ENCODE assay signal across 19 cellular contexts in genomic region chr2:109067829-109068152, GRCh38.
DNase-seq lines count a peak whose midpoint lies in the region; ATAC-seq and TF ChIP-seq lines count a peak whose summit lies in the region.
"Had no signal": no experiment of that assay in that cellular context is flagged by ENCODE, and none has a peak within 500 bp of the region (broad histone marks: within the 10 kb centered on the region; RNA-seq: fewer than 3 reads in every experiment).

No MANE protein-coding gene starts in this region.

- peak overlapping the region; percentile 9 for H3K23ac ChIP-seq in neuronal stem cell (ENCODE audit: low read depth, low read length, poor library complexity)

- no peak overlapping the region for H3K9ac ChIP-seq in neuronal stem cell (ENCODE audit: low read depth, low read length, poor library complexity)

- H2BK12ac ChIP-seq in neuronal stem cell (ENCODE audit: low read length), result no peak overlapping the region

- no peaks in the 10 kb centered on the region for H3K36me3 ChIP-seq in CD4-positive, CD25-positive, alpha-beta regulatory T cell (ENCODE audit: control insufficient read depth, insufficient read depth, low read length)
- no peaks in the 10 kb centered on the region for H3K36me3 ChIP-seq in neuronal stem cell (replicated peaks in 1 of 2; ENCODE audit: control insufficient read depth in 2 of 2, insufficient read depth in 2 of 2, low read length in 2 of 2)

- peak overlapping the region in 2 of 3 donors; percentile 28 to 78 for H3K27ac Mint-ChIP-seq in CD4-positive, CD25-positive, alpha-beta regulatory T cell
- H3K27ac Mint-ChIP-seq in T-helper 17 cell (peak overlapping the region; percentile 67), glutamatergic neuron (ENCODE audit: unreplicated experiment) (peak overlapping the region; percentile 96)
- H3K27ac Mint-ChIP-seq: CD4-positive, alpha-beta memory T cell had no signal

- no peak overlapping the region for H3K27ac ChIP-seq in CD4-positive, CD25-positive, alpha-beta regulatory T cell (ENCODE audit: insufficient read depth, low read length, poor library complexity, severe bottlenecking)
- no peak overlapping the region for H3K27ac ChIP-seq in neuronal stem cell (replicated peaks; ENCODE audit: low read length)
- H3K27ac ChIP-seq: A549, RWPE1 had no signal

- H2AFZ ChIP-seq in neuronal stem cell (ENCODE audit: low read length), result no peak overlapping the region

- no peak for TF ChIP-seq CTCF in glutamatergic neuron (IDR thresholded peaks at IDR 0.05; ENCODE audit: partially characterized antibody, unreplicated experiment)

- no peak overlapping the region for H4K8ac ChIP-seq in neuronal stem cell (ENCODE audit: low read depth, low read length)

- H3K9me3 Mint-ChIP-seq in CD4-positive, CD25-positive, alpha-beta regulatory T cell, result peaks cover 0 to 3% (median 1%) of the 10 kb centered on the region in 7 donors
- peaks cover 19% of the 10 kb centered on the region for H3K9me3 Mint-ChIP-seq in glutamatergic neuron (ENCODE audit: unreplicated experiment)

- H3K36me3 Mint-ChIP-seq in CD4-positive, CD25-positive, alpha-beta regulatory T cell, result peaks cover under 1% of the 10 kb centered on the region
- H3K36me3 Mint-ChIP-seq in T-helper 17 cell (ENCODE audit: low read depth), result peaks cover 3% of the 10 kb centered on the region
- H3K36me3 Mint-ChIP-seq in glutamatergic neuron (ENCODE audit: unreplicated experiment), result peaks cover 9% of the 10 kb centered on the region

- peak overlapping the region; percentile 42 for H3K18ac ChIP-seq in neuronal stem cell (ENCODE audit: low read length)

- peaks cover 20% of the 10 kb centered on the region for H3K27me3 Mint-ChIP-seq in CD4-positive, CD25-positive, alpha-beta regulatory T cell
- H3K27me3 Mint-ChIP-seq in T-helper 17 cell (peaks cover 24% of the 10 kb centered on the region), glutamatergic neuron (ENCODE audit: unreplicated experiment) (peaks cover 14% of the 10 kb centered on the region)

- no peaks in the 10 kb centered on the region for H3K4me1 ChIP-seq in CD4-positive, CD25-positive, alpha-beta regulatory T cell (ENCODE audit: control insufficient read depth, insufficient read depth, low read length, poor library complexity, severe bottlenecking)
- H3K4me1 ChIP-seq in neuronal stem cell (ENCODE audit: control insufficient read depth in 2 of 2, insufficient read depth in 1 of 2, low read depth in 1 of 2, low read length in 2 of 2), result peaks cover 0 to 15% of the 10 kb centered on the region in 2 donors
- H3K4me1 ChIP-seq: A549 had no signal

- H3K9me3 ChIP-seq in CD4-positive, CD25-positive, alpha-beta regulatory T cell (ENCODE audit: control insufficient read depth in 2 of 2, low read length in 2 of 2), result peaks cover 0 to under 1% of the 10 kb centered on the region in 2 experiments
- H3K9me3 ChIP-seq in T-helper 17 cell (ENCODE audit: control insufficient read depth, low read length, poor library complexity, severe bottlenecking) (no peaks in the 10 kb centered on the region), neuronal stem cell (replicated peaks in 1 of 2; ENCODE audit: control insufficient read depth in 2 of 2, insufficient read depth in 1 of 2, low read depth in 1 of 2, low read length in 2 of 2) (no peaks in the 10 kb centered on the region)
- H3K9me3 ChIP-seq: A549 had no signal

- no peak overlapping the region for H3K4ac ChIP-seq in neuronal stem cell (ENCODE audit: low read length)

- no peak overlapping the region for H4K91ac ChIP-seq in neuronal stem cell (ENCODE audit: low read depth, low read length, poor library complexity)

- no peak overlapping the region for H2BK5ac ChIP-seq in neuronal stem cell (ENCODE audit: low read length)

- no peak overlapping the region for H2BK15ac ChIP-seq in neuronal stem cell (ENCODE audit: low read length)

- H2BK120ac ChIP-seq in neuronal stem cell (ENCODE audit: low read depth, low read length), result no peak overlapping the region

- H3K14ac ChIP-seq in neuronal stem cell (ENCODE audit: low read length), result no peak overlapping the region

- no peaks in the 10 kb centered on the region for H3K27me3 ChIP-seq in CD4-positive, CD25-positive, alpha-beta regulatory T cell (ENCODE audit: control insufficient read depth, insufficient read depth, low read length)
- H3K27me3 ChIP-seq in neuronal stem cell (ENCODE audit: control insufficient read depth in 3 of 3, insufficient read depth in 3 of 3, low read depth in 1 of 3, low read length in 3 of 3), result peaks cover 0 to 4% (median 0%) of the 10 kb centered on the region in 3 experiments

- no peak overlapping the region for H3K4me2 ChIP-seq in neuronal stem cell (ENCODE audit: insufficient read depth, low read length, poor library complexity, severe bottlenecking)
- H3K4me2 ChIP-seq: A549 had no signal

- no peak overlapping the region for H3K4me3 ChIP-seq in CD4-positive, CD25-positive, alpha-beta regulatory T cell (ENCODE audit: low read depth, low read length)
- H3K4me3 ChIP-seq in neuronal stem cell (ENCODE audit: low read length in 2 of 2), result no peak overlapping the region
- H3K4me3 ChIP-seq: A549 had no signal

- H3K79me1 ChIP-seq in neuronal stem cell (ENCODE audit: low read depth, low read length), result no peaks in the 10 kb centered on the region

- peaks cover 0 to 14% (median 7%) of the 10 kb centered on the region in 4 donors for H3K4me1 Mint-ChIP-seq in CD4-positive, CD25-positive, alpha-beta regulatory T cell
- H3K4me1 Mint-ChIP-seq in T-helper 17 cell (peaks cover 4% of the 10 kb centered on the region), glutamatergic neuron (ENCODE audit: low read depth, unreplicated experiment) (peaks cover 56% of the 10 kb centered on the region)

- no peak overlapping the region for H3K4me3 Mint-ChIP-seq in CD4-positive, CD25-positive, alpha-beta regulatory T cell
- H3K4me3 Mint-ChIP-seq in T-helper 17 cell (no peak overlapping the region), glutamatergic neuron (ENCODE audit: unreplicated experiment) (peak overlapping the region; percentile 28)
- H3K4me3 Mint-ChIP-seq: CD4-positive, alpha-beta memory T cell had no signal

- no peak for DNase-seq in CD4-positive, CD25-positive, alpha-beta regulatory T cell
- DNase-seq in T-helper 17 cell (no peak), glutamatergic neuron (no peak), neuronal stem cell (ENCODE audit: low spot score) (no peak), ecto neural progenitor cell (ENCODE audit: low spot score) (no peak)
- DNase-seq: Calu3; CD4-positive, alpha-beta memory T cell; GF-D8; GOT3; KBM-7; NCI-H1105; NCI-H1694; NCI-H510A treated with DMSO at 0.1 percent for 48 hours; NCI-H774; SIG-M5 had no signal

- WGBS in neuronal stem cell (ENCODE audit: extremely low coverage in 2 of 2, insufficient read length in 2 of 2, insufficient replicate concordance in 1 of 2), 2 donors, result no CpG with 5 or more reads among the region's 2 CpGs

- peak overlapping the region; percentile 16 for H2AK5ac ChIP-seq in neuronal stem cell (ENCODE audit: low read depth, low read length)

- ATAC-seq in CD4-positive, CD25-positive, alpha-beta regulatory T cell (ENCODE audit: low read depth in 2 of 2), result no peak
- ATAC-seq in T-helper 17 cell (no peak), GM19023 (IDR thresholded peaks at IDR 0.05; ENCODE audit: unreplicated experiment) (no peak), HG03342 (IDR thresholded peaks at IDR 0.05; ENCODE audit: unreplicated experiment) (no peak)
- ATAC-seq: A549 had no signal
